ENCODE assay signal across 19 cellular contexts in genomic region chr15:36802861-36803531, GRCh38.
DNase-seq lines count a peak whose midpoint lies in the region; ATAC-seq, FAIRE-seq and TF ChIP-seq lines count a peak whose summit lies in the region.
"Had no signal": no experiment of that assay in that cellular context is flagged by ENCODE, and none has a peak within 500 bp of the region (broad histone marks: within the 10 kb centered on the region; RNA-seq: fewer than 3 reads in every experiment).

No MANE protein-coding gene starts in this region.

- H3K9me3 ChIP-seq in heart left ventricle: no peaks in the 10 kb centered on the region
- no peaks in the 10 kb centered on the region for H3K9me3 ChIP-seq in NT2/D1 (ENCODE audit: insufficient read depth, low read length)
- H3K9me3 ChIP-seq in CD8-positive, alpha-beta T cell (ENCODE audit: low read length): no peaks in the 10 kb centered on the region
- H3K9me3 ChIP-seq: BLaER1 had no signal

- H3K27ac ChIP-seq in heart left ventricle: no peak overlapping the region
- H3K27ac ChIP-seq in CD8-positive, alpha-beta T cell (ENCODE audit: low read depth, low read length): no peak overlapping the region
- H3K27ac ChIP-seq: BLaER1, GM23248 had no signal

- no peak overlapping the region for H3K27ac Mint-ChIP-seq in CD8-positive, alpha-beta T cell
- H3K27ac Mint-ChIP-seq: CD14-positive monocyte had no signal

- no peak overlapping the region for H3K4me3 Mint-ChIP-seq in CD8-positive, alpha-beta T cell
- H3K4me3 Mint-ChIP-seq: CD14-positive monocyte; CD4-positive, alpha-beta memory T cell had no signal

- H3K4me1 ChIP-seq in heart left ventricle (peaks cover 0 to 11% (median 0%) of the 10 kb centered on the region in 12 donors), NT2/D1 (ENCODE audit: insufficient read depth, insufficient read length) (no peaks in the 10 kb centered on the region)
- no peaks in the 10 kb centered on the region for H3K4me1 ChIP-seq in CD8-positive, alpha-beta T cell (ENCODE audit: insufficient read depth, low read length)
- H3K4me1 ChIP-seq: BLaER1 had no signal

- ATAC-seq in left ventricle myocardium superior: peak; percentile 37
- ATAC-seq in heart left ventricle: no peak
- peak; percentile 20 for ATAC-seq in left lobe of liver
- no peak for ATAC-seq in CD8-positive, alpha-beta T cell
- ATAC-seq: GM12878, HepG2 had no signal

- POLR2A ChIA-PET in CD8-positive, alpha-beta T cell (lab: Charles Lee): no interaction called here

- H3K36me3 ChIP-seq in heart left ventricle (peaks cover 0 to 5% (median 0%) of the 10 kb centered on the region in 9 donors), NT2/D1 (ENCODE audit: insufficient read depth, insufficient read length, low read length) (no peaks in the 10 kb centered on the region)
- H3K36me3 ChIP-seq in CD8-positive, alpha-beta T cell (ENCODE audit: insufficient read depth, low read length): no peaks in the 10 kb centered on the region
- H3K36me3 ChIP-seq: BLaER1 had no signal

- no peaks in the 10 kb centered on the region for H3K27me3 Mint-ChIP-seq in CD8-positive, alpha-beta T cell (ENCODE audit: low read depth)
- H3K27me3 Mint-ChIP-seq: CD4-positive, alpha-beta memory T cell had no signal

- H3K9ac ChIP-seq in NT2/D1 (ENCODE audit: insufficient read length, low read depth): no peak overlapping the region
- H3K9ac ChIP-seq: BLaER1, GM23248 had no signal

- no peak for TF ChIP-seq POLR2A in heart left ventricle (IDR thresholded peaks at IDR 0.05)

- DNase-seq in left ventricle myocardium superior (no peak), heart left ventricle (no peak), NT2/D1 (ENCODE audit: low read depth, low spot score) (peak; percentile 2), left lobe of liver (ENCODE audit: low spot score) (no peak), GM19239 (ENCODE audit: insufficient read length, low spot score) (no peak), KG1 (lab: John Stamatoyannopoulos, UW) (no peak)
- DNase-seq in CD8-positive, alpha-beta T cell: no peak
- DNase-seq: 8988T; Calu3; CD4-positive, alpha-beta memory T cell; DND-41; EL; GM23248; H7 had no signal

- no peaks in the 10 kb centered on the region for H3K4me1 Mint-ChIP-seq in CD8-positive, alpha-beta T cell (ENCODE audit: low read depth)
- H3K4me1 Mint-ChIP-seq: CD14-positive monocyte; CD4-positive, alpha-beta memory T cell had no signal

- WGBS in heart left ventricle, 4 donors: 64 to 74% (median 70%) methylated on average over 4 of the region's 4 CpGs

- intact Hi-C loops in left ventricle myocardium superior (cut with micrococcal nuclease): no loop called here
- intact Hi-C loops in heart left ventricle (cut with DNase I): no loop called here
- intact Hi-C loops in CD8-positive, alpha-beta T cell (cut with DNase I, micrococcal nuclease): no loop called here

- H3K9me3 Mint-ChIP-seq in CD8-positive, alpha-beta T cell: no peaks in the 10 kb centered on the region
- H3K9me3 Mint-ChIP-seq: CD4-positive, alpha-beta memory T cell had no signal

- no peaks in the 10 kb centered on the region for H3K27me3 ChIP-seq in heart left ventricle
- H3K27me3 ChIP-seq in NT2/D1 (ENCODE audit: insufficient read depth, insufficient read length): no peaks in the 10 kb centered on the region
- no peaks in the 10 kb centered on the region for H3K27me3 ChIP-seq in CD8-positive, alpha-beta T cell (ENCODE audit: insufficient read depth, low read length)
- H3K27me3 ChIP-seq: BLaER1 had no signal

- no peak for FAIRE-seq in GM19239 (lab: Jason Lieb, UNC)
- FAIRE-seq: GM12878, HepG2, HTR-8/SVneo had no signal

- H3K36me3 Mint-ChIP-seq in CD8-positive, alpha-beta T cell: peaks cover 2% of the 10 kb centered on the region
- H3K36me3 Mint-ChIP-seq: CD14-positive monocyte had no signal

- no peak for TF ChIP-seq CTCF in heart left ventricle (IDR thresholded peaks at IDR 0.05)
- no peak for TF ChIP-seq CTCF in CD8-positive, alpha-beta T cell (IDR thresholded peaks at IDR 0.05)

- CTCF ChIA-PET in CD8-positive, alpha-beta T cell (lab: Charles Lee): no interaction called here

- no peak overlapping the region for H3K4me3 ChIP-seq in heart left ventricle
- no peak overlapping the region for H3K4me3 ChIP-seq in NT2/D1 (ENCODE audit: insufficient read length, low read depth)
- H3K4me3 ChIP-seq in CD8-positive, alpha-beta T cell (ENCODE audit: low read depth, low read length): no peak overlapping the region
- H3K4me3 ChIP-seq: BLaER1, GM12878, GM23248 had no signal

Comparison
In these comparisons a context has a peak if more than half of its experiments do, and no peak if none do; other contexts are left out.
1. ATAC-seq: peak in left ventricle myocardium superior (single experiment) and left lobe of liver (single experiment); none in heart left ventricle (0 of 4) and CD8-positive, alpha-beta T cell (single experiment).